ENCODE assay signal across 22 cellular contexts in genomic region chr10:90986870-90987269, GRCh38.
"Had no signal": no experiment of that assay in that cellular context is flagged by ENCODE, and none has a peak within 500 bp of the region (broad histone marks: within the 10 kb centered on the region; RNA-seq: fewer than 3 reads in every experiment).

No MANE protein-coding gene starts in this region.

- H3K9me3 ChIP-seq: pancreas, prostate gland, thyroid gland, upper lobe of left lung, vagina had no signal

- H3K79me2 ChIP-seq: hepatocyte had no signal

- H3K27me3 ChIP-seq: hepatocyte, pancreas, thyroid gland, upper lobe of left lung, vagina had no signal

- ATAC-seq: activated CD8-positive, alpha-beta T cell treated with anti-CD3 and anti-CD28 coated beads for 36 hours; activated naive CD8-positive, alpha-beta T cell treated with anti-CD3 and anti-CD28 coated beads, Interleukin-2, amount 50 U/mL, for 24 hours; activated T-cell treated with anti-CD3 and anti-CD28 coated beads, Interleukin-2, amount 50 U/mL, for 4 hours; activated T-helper 17 cell treated with anti-CD3 and anti-CD28 coated beads, Interleukin-2, amount 50 U/mL, for 72 hours; pancreas; WTC11 had no signal

- H3K4me2 ChIP-seq: hepatocyte had no signal

- DNase-seq: activated CD4-positive, alpha-beta T cell treated with anti-CD3 and anti-CD28 coated beads for 1 hour; activated CD4-positive, alpha-beta T cell treated with anti-CD3 and anti-CD28 coated beads, Interleukin-2, amount 50 U/mL, for 1 hour; activated CD8-positive, alpha-beta T cell treated with anti-CD3 and anti-CD28 coated beads for 36 hours; activated naive CD8-positive, alpha-beta T cell treated with anti-CD3 and anti-CD28 coated beads, Interleukin-2, amount 50 U/mL, for 24 hours; activated T-cell treated with anti-CD3 and anti-CD28 coated beads, Interleukin-2, amount 50 U/mL, for 4 hours; amygdala; left cardiac atrium; naive B cell; nephron progenitor cell; pancreas; retina; stimulated activated CD4-positive, alpha-beta T cell treated with anti-CD3 and anti-CD28 coated beads, Interleukin-15, amount 100 ng/mL, for 24 hours; stimulated activated CD4-positive, alpha-beta T cell treated with anti-CD3 and anti-CD28 coated beads, Interleukin-2, amount 100 ng/mL, for 24 hours; T-helper 2 cell; thyroid gland; upper lobe of left lung had no signal

- H2AFZ ChIP-seq: hepatocyte had no signal

- H3K4me1 ChIP-seq: prostate gland, thyroid gland, upper lobe of left lung, vagina had no signal

- H3K4me3 ChIP-seq: hepatocyte, pancreas, prostate gland, thyroid gland, upper lobe of left lung, vagina had no signal

- H3K27ac ChIP-seq: epithelial cell of prostate, hepatocyte, pancreas, prostate gland, thyroid gland, upper lobe of left lung, vagina had no signal

- H3K36me3 ChIP-seq: pancreas, prostate gland, thyroid gland, upper lobe of left lung, vagina had no signal
